In genomic region chr2:119197529-119198266, GRCh38 we compare ENCODE assay signal across 38 cellular contexts. TPM values are rescaled to one million over a fixed set of nuclear protein-coding genes. Genes with fewer than 3 reads are reported as not detected.
DNase-seq lines count a peak whose midpoint lies in the region; ATAC-seq, FAIRE-seq and TF ChIP-seq lines count a peak whose summit lies in the region.
"Had no signal": no experiment of that assay in that cellular context is flagged by ENCODE, and none has a peak within 500 bp of the region (broad histone marks: within the 10 kb centered on the region; RNA-seq: fewer than 3 reads in every experiment).

No MANE protein-coding gene starts in this region.

- H3K4me3 ChIP-seq in AG10803 (ENCODE audit: low read length) (no peak overlapping the region), SJCRH30 (peak overlapping the region; percentile 16), fibroblast of lung (replicated peaks in 1 of 4; ENCODE audit: control extremely low read depth in 1 of 4, insufficient read depth in 1 of 4, low read depth in 3 of 4, low read length in 4 of 4) (no peak overlapping the region), pancreas (no peak overlapping the region)
- H3K4me3 ChIP-seq: ascending aorta, cardiac muscle cell, coronary artery, gastroesophageal sphincter, HAP-1, ovary, Peyer's patch, tibial artery had no signal

- H2AFZ ChIP-seq in fibroblast of lung (ENCODE audit: low read length): no peak overlapping the region

- intact Hi-C loops in pancreas (cut with DNase I): no loop called here

- H4K20me1 ChIP-seq in fibroblast of lung (ENCODE audit: control insufficient read depth, extremely low read depth, insufficient read depth, low read length): no peaks in the 10 kb centered on the region

- peak; percentile 21 for DNase-seq in AG10803 (ENCODE audit: low read depth)
- DNase-seq in SJCRH30: peak; percentile 51 to 64
- peak; percentile 24 to 33 for DNase-seq in fibroblast of lung (ENCODE audit: low read depth in 2 of 2)
- DNase-seq in pancreas: no peak
- DNase-seq in cerebellar nuclear complex (lab: John Stamatoyannopoulos, UW): no peak
- no peak for DNase-seq in NCI-H2196 treated with DMSO at 0.1 percent for 48 hours (lab: John Stamatoyannopoulos, UW; ENCODE audit: unreplicated experiment)
- DNase-seq: activated CD4-positive, alpha-beta T cell treated with anti-CD3 and anti-CD28 coated beads, Interleukin-2, amount 10 ng/mL, durations not matched to agents 24 days and 14 days; activated CD8-positive, alpha-beta memory T cell treated with anti-CD3 and anti-CD28 coated beads for 24 hours; activated T-cell treated with anti-CD3 and anti-CD28 coated beads for 4 hours; CD8-positive, alpha-beta memory T cell; DMS153; effector memory CD8-positive, alpha-beta T cell; erythroblast; hippocampal formation; NCI-H1417 treated with DMSO at 0.1 percent for 48 hours; NCI-H2081; nephron progenitor cell; Peyer's patch; retina; SIG-M5; stimulated activated CD4-positive, alpha-beta T cell treated with anti-CD3 and anti-CD28 coated beads, Interleukin-12 subunit alpha, Interleukin-12 subunit beta, amount 100 ng/mL, for 4 hours; stimulated activated CD4-positive, alpha-beta T cell treated with anti-CD3 and anti-CD28 coated beads, Interleukin-2, amount 100 ng/mL, for 48 hours; T1000; tibial artery had no signal

- H3K27ac ChIP-seq in SJCRH30: peak overlapping the region; percentile 77
- no peak overlapping the region for H3K27ac ChIP-seq in fibroblast of lung (ENCODE audit: insufficient read depth, low read length)
- peak overlapping the region in 1 of 4 donors; percentile 28 for H3K27ac ChIP-seq in pancreas
- H3K27ac ChIP-seq: ascending aorta, cardiac muscle cell, coronary artery, gastroesophageal sphincter, HL-60, Peyer's patch, tibial artery, VCaP had no signal

- H3K9ac ChIP-seq in fibroblast of lung (ENCODE audit: insufficient read depth, low read length): no peak overlapping the region

- TF ChIP-seq CTCF in AG10803 (conservative IDR thresholded peaks at IDR 0.05; ENCODE audit: low read length) (no peak), fibroblast of lung (conservative IDR thresholded peaks at IDR 0.05 in 1 of 2, IDR thresholded peaks at IDR 0.05 in 1 of 2; ENCODE audit: low read depth in 1 of 2, low read length in 2 of 2) (no peak), pancreas (IDR thresholded peaks at IDR 0.05) (no peak)

- WGBS in pancreas, 2 donors: 58 to 64% methylated on average over 11 of the region's 11 CpGs

- ATAC-seq in pancreas (peak in 3 of 4 donors; percentile 8 to 19 (median 15)), HG03439 (IDR thresholded peaks at IDR 0.05; ENCODE audit: unreplicated experiment) (no peak), GM18502 (IDR thresholded peaks at IDR 0.05; ENCODE audit: poor library complexity, unreplicated experiment) (no peak)
- ATAC-seq: effector memory CD8-positive, alpha-beta T cell; gastroesophageal sphincter had no signal

- H3K9me3 ChIP-seq in SJCRH30 (replicated peaks) (no peaks in the 10 kb centered on the region), fibroblast of lung (ENCODE audit: control insufficient read depth, insufficient read depth, low read depth, low read length) (no peaks in the 10 kb centered on the region), pancreas (no peaks in the 10 kb centered on the region)
- H3K9me3 ChIP-seq: ascending aorta, gastroesophageal sphincter, HAP-1, ovary, Peyer's patch, tibial artery had no signal

- H3K27me3 ChIP-seq in SJCRH30 (no peaks in the 10 kb centered on the region), fibroblast of lung (ENCODE audit: control insufficient read depth, insufficient read depth, low read length) (peaks cover 21% of the 10 kb centered on the region), pancreas (no peaks in the 10 kb centered on the region)
- H3K27me3 ChIP-seq: ascending aorta, ovary, Peyer's patch had no signal

- H3K79me2 ChIP-seq in fibroblast of lung (ENCODE audit: control insufficient read depth, insufficient read depth, low read length): no peaks in the 10 kb centered on the region

- FAIRE-seq in pancreas (lab: Jason Lieb, UNC): no peak
- FAIRE-seq: GM12891 had no signal

- H3K4me1 ChIP-seq in SJCRH30: peaks cover 19% of the 10 kb centered on the region
- no peaks in the 10 kb centered on the region for H3K4me1 ChIP-seq in fibroblast of lung (ENCODE audit: control insufficient read depth, extremely low read depth, insufficient read depth, low read length)
- peaks cover 13 to 21% (median 18%) of the 10 kb centered on the region in 3 donors for H3K4me1 ChIP-seq in pancreas
- H3K4me1 ChIP-seq: ascending aorta, gastroesophageal sphincter, HAP-1, Peyer's patch, tibial artery had no signal

- H3K36me3 ChIP-seq in SJCRH30 (no peaks in the 10 kb centered on the region), fibroblast of lung (ENCODE audit: control insufficient read depth, insufficient read depth, low read length) (no peaks in the 10 kb centered on the region), pancreas (no peaks in the 10 kb centered on the region)
- H3K36me3 ChIP-seq: ascending aorta, cardiac muscle cell, gastroesophageal sphincter, HAP-1, ovary, Peyer's patch, tibial artery had no signal

- H3K4me2 ChIP-seq in fibroblast of lung (ENCODE audit: extremely low read depth, insufficient read depth, low read length): no peak overlapping the region

RNA-seq across cellular contexts. Expression of gene STEAP3, which starts 25.9 kb away (rescaled TPM):
- total RNA-seq in SJCRH30 (2014; rRNA removed; shearing (Covaris generic)): 2.2 and 2.6 TPM in 2 replicates
- 9.8 and 13.7 TPM in 2 replicates for total RNA-seq in fibroblast of lung
- 26.7 and 28.4 TPM in 2 replicates for polyA plus RNA-seq in fibroblast of lung
- 36.0 and 36.7 TPM in 2 replicates for polyA plus RNA-seq in fibroblast of lung (2012)
- polyA minus RNA-seq in fibroblast of lung (ENCODE audit: low replicate concordance): 57.1 and 64.4 TPM in 2 replicates
- 10 to 100 TPM; 15.4 to 28.2 (median 20.9) TPM for total RNA-seq in pancreas
- 1 to 10 TPM; 6.6 to 9.8 TPM for polyA plus RNA-seq in pancreas

RNA-seq across cellular contexts. Expression of gene C1QL2, which starts 39.1 kb away (rescaled TPM):
- not detected in 2 replicates for total RNA-seq in SJCRH30 (2014; rRNA removed; shearing (Covaris generic))
- total RNA-seq in fibroblast of lung (not detected in 2 replicates), pancreas (under 1 TPM in 1 of 6 donors, not detected in 5; 0.09 TPM)
- polyA plus RNA-seq in fibroblast of lung (not detected in 2 replicates), pancreas (under 1 TPM; 0.07 to 0.15 TPM)
- polyA plus RNA-seq in fibroblast of lung (2012): not detected in 2 replicates
- polyA minus RNA-seq in fibroblast of lung (ENCODE audit: low replicate concordance): not detected in 2 replicates
- total RNA-seq: activated CD4-positive, alpha-beta T cell treated with anti-CD3 and anti-CD28 coated beads, Interleukin-2, amount 10 ng/mL, durations not matched to agents 24 days and 14 days; CD8-positive, alpha-beta memory T cell; gastroesophageal sphincter; lung microvascular endothelial cell; mucosa of gallbladder; Peyer's patch had no signal
- polyA plus RNA-seq: BJ; cardiac muscle cell; CD8-positive, alpha-beta memory T cell; ovary had no signal

Comparison
In these comparisons a context has a peak if more than half of its experiments do, and no peak if none do; other contexts are left out.
1. DNase-seq: peak in AG10803 (single experiment), SJCRH30 (2 of 2) and fibroblast of lung (2 of 2); none in pancreas (0 of 6), cerebellar nuclear complex (0 of 2) and NCI-H2196 treated with DMSO at 0.1 percent for 48 hours (single experiment).
2. ATAC-seq: peak in pancreas (3 of 4); none in HG03439 (single experiment) and GM18502 (single experiment).